ENCODE assay signal across 21 cellular contexts in the genomic region with DNA sequence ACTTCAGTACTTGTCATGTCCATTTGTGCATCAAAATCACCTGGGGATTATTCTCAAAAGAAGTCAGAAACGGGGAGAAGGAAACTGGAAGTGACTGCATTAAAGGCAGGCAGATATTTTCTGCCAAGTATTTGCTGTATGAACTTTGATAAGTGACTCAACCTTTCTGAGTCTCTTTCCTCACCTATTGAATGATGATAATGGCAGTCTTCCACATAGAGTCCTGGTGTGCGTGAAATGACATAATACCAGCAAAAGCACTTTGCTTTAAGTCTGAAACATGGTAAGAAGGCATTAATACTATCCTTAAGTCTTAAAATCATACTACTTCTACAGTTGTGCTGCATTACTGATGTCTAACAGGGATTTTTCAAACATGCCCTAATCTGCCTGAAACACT.
DNase-seq lines count a peak whose midpoint lies in the region; ATAC-seq, FAIRE-seq and TF ChIP-seq lines count a peak whose summit lies in the region.
"Had no signal": no experiment of that assay in that cellular context is flagged by ENCODE, and none has a peak within 500 bp of the region (broad histone marks: within the 10 kb centered on the region; RNA-seq: fewer than 3 reads in every experiment).

No MANE protein-coding gene starts in this region.

- no peak overlapping the region for H3K4me3 Mint-ChIP-seq in H9
- H3K4me3 Mint-ChIP-seq: B cell; CD4-positive, alpha-beta T cell had no signal

- no peak overlapping the region for H3T11ph ChIP-seq in H9 (ENCODE audit: low read length)

- no peak overlapping the region for H3K4ac ChIP-seq in H9 (ENCODE audit: low read depth, low read length)

- H3K9me3 Mint-ChIP-seq in H9, result no peaks in the 10 kb centered on the region; a peak in 2 of 5 replicates
- H3K9me3 Mint-ChIP-seq: CD4-positive, alpha-beta T cell had no signal

- no peaks in the 10 kb centered on the region for H3K79me1 ChIP-seq in H9 (ENCODE audit: insufficient read depth, low read depth, low read length, poor library complexity, severe bottlenecking)

- no peak overlapping the region for H2BK5ac ChIP-seq in H9 (ENCODE audit: insufficient read length, low read length)

- no peak for TF ChIP-seq CTCF in H9 (conservative IDR thresholded peaks at IDR 0.05)
- TF ChIP-seq CTCF in bronchial epithelial cell (IDR thresholded peaks at IDR 0.05; ENCODE audit: insufficient read depth, low read length, severe bottlenecking), result no peak
- no peak for TF ChIP-seq CTCF in osteoblast (IDR thresholded peaks at IDR 0.05; ENCODE audit: extremely low read depth, low read depth, low read length)
- TF ChIP-seq CTCF in SK-N-SH (IDR thresholded peaks at IDR 0.05), result no peak

- H3K56ac ChIP-seq in H9 (ENCODE audit: insufficient read length, low read depth, low read length), result no peak overlapping the region

- H3K27me3 Mint-ChIP-seq in H9 (ENCODE audit: low read depth), result no peaks in the 10 kb centered on the region
- H3K27me3 Mint-ChIP-seq: B cell; CD4-positive, alpha-beta T cell had no signal

- no peak for DNase-seq in H9
- peak; percentile 68 for DNase-seq in bronchial epithelial cell (ENCODE audit: low read depth)
- DNase-seq in glomerular visceral epithelial cell (ENCODE audit: extremely low spot score), result peak; percentile 4
- no peak for DNase-seq in osteoblast (ENCODE audit: insufficient read length, low spot score, missing footprints)
- DNase-seq in SK-N-DZ (ENCODE audit: low spot score), result no peak
- DNase-seq in SK-N-SH, result no peak
- DNase-seq: ACHN; Calu3; CD4-positive, alpha-beta T cell; DMS79; KBM-7; NCI-H1092 treated with DMSO at 0.1 percent for 48 hours; NCI-H1694 treated with DMSO at 0.1 percent for 48 hours; NCI-H446 treated with DMSO at 0.1 percent for 48 hours; NCI-H748 treated with DMSO at 0.1 percent for 48 hours; SHP77 had no signal

- H4K20me1 ChIP-seq in H9 (ENCODE audit: control insufficient read depth, insufficient read depth, insufficient read length) (no peaks in the 10 kb centered on the region), osteoblast (ENCODE audit: insufficient read depth, low read length) (no peaks in the 10 kb centered on the region), SK-N-SH (ENCODE audit: insufficient read depth) (no peaks in the 10 kb centered on the region)

- no peak overlapping the region for H2BK12ac ChIP-seq in H9 (ENCODE audit: insufficient read length, low read depth, low read length)

- H2AK5ac ChIP-seq in H9 (ENCODE audit: insufficient read length, low read length), result peak overlapping the region; percentile 9

- no peak for TF ChIP-seq RAD21 in SK-N-SH (IDR thresholded peaks at IDR 0.05; ENCODE audit: low read length)

- H3K14ac ChIP-seq in H9 (ENCODE audit: insufficient read depth, low read length), result no peak overlapping the region

- FAIRE-seq in bronchial epithelial cell (lab: Jason Lieb, UNC), result no peak
- FAIRE-seq: G401.6, GM12892 had no signal

- H3K27ac ChIP-seq in H9 (ENCODE audit: insufficient read length, low read depth, low read length) (no peak overlapping the region), osteoblast (ENCODE audit: low read depth, low read length) (no peak overlapping the region), SK-N-SH (ENCODE audit: low read depth in 2 of 2, low read length in 1 of 2) (no peak overlapping the region)
- H3K27ac ChIP-seq: HL-60 had no signal

- ATAC-seq in GM19397 (IDR thresholded peaks at IDR 0.05; ENCODE audit: unreplicated experiment), result no peak

- no peak overlapping the region for H4K8ac ChIP-seq in H9 (replicated peaks; ENCODE audit: insufficient read length, low read depth, low read length)

- H3K23ac ChIP-seq in H9 (ENCODE audit: insufficient read length, low read depth, low read length), result no peak overlapping the region

- H3K27me3 ChIP-seq in H9 (ENCODE audit: insufficient read depth, low read length), result no peaks in the 10 kb centered on the region
- no peaks in the 10 kb centered on the region for H3K27me3 ChIP-seq in bronchial epithelial cell (ENCODE audit: control insufficient read depth, insufficient read depth, low read length)
- H3K27me3 ChIP-seq in osteoblast (ENCODE audit: insufficient read depth, low read length), result no peaks in the 10 kb centered on the region
- H3K27me3 ChIP-seq in SK-N-SH (ENCODE audit: insufficient read depth), result no peaks in the 10 kb centered on the region

- POLR2A ChIA-PET in SK-N-SH (lab: Yijun Ruan, JAX), result no interaction called here

- no CpG with 5 or more reads among the region's 2 CpGs for WGBS in H9 (ENCODE audit: extremely low coverage, insufficient read length, low lambda C conversion rate)
- 55% methylated on average over 2 of the region's 2 CpGs for WGBS in SK-N-SH (ENCODE audit: low lambda C conversion rate)

- H2AFZ ChIP-seq in H9 (ENCODE audit: low read length), result no peak overlapping the region
- H2AFZ ChIP-seq in osteoblast (ENCODE audit: low read length), result peak overlapping the region; percentile 49
- H2AFZ ChIP-seq in SK-N-SH (ENCODE audit: low read depth), result no peak overlapping the region

- no peaks in the 10 kb centered on the region for H3K79me2 ChIP-seq in H9 (ENCODE audit: insufficient read depth, low read length)
- H3K79me2 ChIP-seq in osteoblast (ENCODE audit: insufficient read depth, low read length), result no peaks in the 10 kb centered on the region
- H3K79me2 ChIP-seq in SK-N-SH (ENCODE audit: insufficient read depth), result no peaks in the 10 kb centered on the region

- H3K36me3 ChIP-seq in bronchial epithelial cell (ENCODE audit: control insufficient read depth, insufficient read depth, low read length) (no peaks in the 10 kb centered on the region), osteoblast (ENCODE audit: insufficient read depth, low read length) (no peaks in the 10 kb centered on the region), SK-N-SH (replicated peaks in 1 of 2; ENCODE audit: control insufficient read depth in 1 of 2, insufficient read depth in 2 of 2, low read length in 1 of 2) (no peaks in the 10 kb centered on the region)

- peaks cover 5% of the 10 kb centered on the region for H3K4me1 ChIP-seq in H9 (ENCODE audit: insufficient read depth, low read length)
- H3K4me1 ChIP-seq in osteoblast (ENCODE audit: insufficient read depth, low read length), result peaks cover 20% of the 10 kb centered on the region
- H3K4me1 ChIP-seq in SK-N-SH (ENCODE audit: control insufficient read depth in 1 of 2, insufficient read depth in 2 of 2, low read depth in 1 of 2, low read length in 1 of 2), result no peaks in the 10 kb centered on the region

- H3K4me3 ChIP-seq in bronchial epithelial cell (ENCODE audit: low read depth, low read length) (no peak overlapping the region), osteoblast (ENCODE audit: insufficient read depth, low read length) (no peak overlapping the region), SK-N-SH (ENCODE audit: low read depth in 2 of 2, low read length in 1 of 2) (no peak overlapping the region)

- TF ChIP-seq EP300 in SK-N-SH (IDR thresholded peaks at IDR 0.05; ENCODE audit: borderline replicate concordance in 1 of 2, low read depth in 1 of 2, low read length in 1 of 2), result no peak

- no peak overlapping the region for H2BK15ac ChIP-seq in H9 (ENCODE audit: low read depth, low read length)

- no peak overlapping the region for H2BK120ac ChIP-seq in H9 (ENCODE audit: low read depth, low read length, poor library complexity, severe bottlenecking)

- no peak overlapping the region for H4K91ac ChIP-seq in H9 (ENCODE audit: insufficient read length, low read depth, low read length)

- H3K4me2 ChIP-seq in H9 (ENCODE audit: insufficient read depth, insufficient read length, low read length) (no peak overlapping the region), osteoblast (ENCODE audit: insufficient read depth, low read length) (peak overlapping the region; percentile 29), SK-N-SH (no peak overlapping the region)

- no peaks in the 10 kb centered on the region for H3F3A ChIP-seq in SK-N-SH (replicated peaks; ENCODE audit: insufficient read depth)

- H3K18ac ChIP-seq in H9 (ENCODE audit: insufficient read length, low read depth, low read length), result no peak overlapping the region

- H3K9ac ChIP-seq in H9 (ENCODE audit: extremely low read depth, insufficient read length, low read length) (no peak overlapping the region), SK-N-SH (no peak overlapping the region)

- H3K27ac Mint-ChIP-seq in H9, result no peak overlapping the region
- H3K27ac Mint-ChIP-seq: B cell; CD4-positive, alpha-beta T cell had no signal

- H3K23me2 ChIP-seq in H9 (ENCODE audit: insufficient read length, low read depth, low read length, poor library complexity, severe bottlenecking), result no peaks in the 10 kb centered on the region

- peaks cover 28 to 31% of the 10 kb centered on the region in 2 experiments for H3K4me1 Mint-ChIP-seq in H9

- H3K9me3 ChIP-seq in H9 (ENCODE audit: control insufficient read depth, low read depth, low read length) (no peaks in the 10 kb centered on the region), osteoblast (ENCODE audit: low read depth, low read length) (no peaks in the 10 kb centered on the region), SK-N-SH (no peaks in the 10 kb centered on the region)

- no peaks in the 10 kb centered on the region for H3K9me2 ChIP-seq in SK-N-SH

- no peak overlapping the region for H2BK20ac ChIP-seq in H9 (ENCODE audit: low read depth, low read length, poor library complexity, severe bottlenecking)

- CTCF ChIA-PET in SK-N-SH (lab: Yijun Ruan, JAX), result no interaction called here

- no peaks in the 10 kb centered on the region; a peak in 1 of 7 replicates for H3K36me3 Mint-ChIP-seq in H9 (ENCODE audit: insufficient read depth in 1 of 3, low read depth in 3 of 3)

- no peak overlapping the region for H4K5ac ChIP-seq in H9 (ENCODE audit: insufficient read length, low read depth, low read length)

TF ChIP-seq in SK-N-SH, 30 proteins besides CTCF, POLR2A, EP300 and RAD21:
- TF ChIP-seq SIN3A (IDR thresholded peaks at IDR 0.05; ENCODE audit: borderline replicate concordance, low read depth, low read length) (no peak), POLR2AphosphoS5 (IDR thresholded peaks at IDR 0.05; ENCODE audit: low read depth, low read length) (no peak), FOSL2 (IDR thresholded peaks at IDR 0.05; ENCODE audit: borderline replicate concordance, low read depth) (no peak), TCF12 (IDR thresholded peaks at IDR 0.05) (no peak), CHD2 (IDR thresholded peaks at IDR 0.05; ENCODE audit: low read length, partially characterized antibody) (no peak), RXRA (IDR thresholded peaks at IDR 0.05; ENCODE audit: borderline replicate concordance, low read depth) (no peak), TAF1 (IDR thresholded peaks at IDR 0.05; ENCODE audit: borderline replicate concordance, low read depth, low read length) (no peak)

Comparison
In these comparisons a context has a peak if more than half of its experiments do, and no peak if none do; other contexts are left out.
1. DNase-seq: peak in bronchial epithelial cell (single experiment) and glomerular visceral epithelial cell (single experiment); none in H9 (single experiment), osteoblast (single experiment), SK-N-DZ (single experiment) and SK-N-SH (single experiment).